ENCODE assay signal across 1 cellular context in genomic region chrX:129617420-129617819, GRCh38.
TF ChIP-seq lines count a peak whose summit lies in the region.

No MANE protein-coding gene starts in this region.

TF ChIP-seq in HepG2, 621 proteins besides CTCF, POLR2A, EP300 and RAD21 (continued from another document):
- TF ChIP-seq E2F2 (CRISPR knock-in tag; IDR thresholded peaks at IDR 0.05; ENCODE audit: borderline replicate concordance) (no peak), ZFP91 (CRISPR knock-in tag; IDR thresholded peaks at IDR 0.05; ENCODE audit: borderline replicate concordance) (peak; percentile 43; the same call in 1 of the 2 replicates), TCF7 (IDR thresholded peaks at IDR 0.05; ENCODE audit: low read depth) (peak; percentile 24; the same call in 1 of the 2 replicates), PAWR (CRISPR knock-in tag; IDR thresholded peaks at IDR 0.05; ENCODE audit: borderline replicate concordance) (no peak), GATAD1 (CRISPR knock-in tag; IDR thresholded peaks at IDR 0.05) (no peak), ZNF136 (CRISPR knock-in tag; IDR thresholded peaks at IDR 0.05; ENCODE audit: low read depth) (no peak), ZIK1 (CRISPR knock-in tag; IDR thresholded peaks at IDR 0.05; ENCODE audit: borderline replicate concordance, low read depth) (no peak), RNF219 (CRISPR knock-in tag; IDR thresholded peaks at IDR 0.05) (no peak), HOXA3 (CRISPR knock-in tag; IDR thresholded peaks at IDR 0.05) (no peak)
